1 cellular context compared by ENCODE assay signal in the genomic region with DNA sequence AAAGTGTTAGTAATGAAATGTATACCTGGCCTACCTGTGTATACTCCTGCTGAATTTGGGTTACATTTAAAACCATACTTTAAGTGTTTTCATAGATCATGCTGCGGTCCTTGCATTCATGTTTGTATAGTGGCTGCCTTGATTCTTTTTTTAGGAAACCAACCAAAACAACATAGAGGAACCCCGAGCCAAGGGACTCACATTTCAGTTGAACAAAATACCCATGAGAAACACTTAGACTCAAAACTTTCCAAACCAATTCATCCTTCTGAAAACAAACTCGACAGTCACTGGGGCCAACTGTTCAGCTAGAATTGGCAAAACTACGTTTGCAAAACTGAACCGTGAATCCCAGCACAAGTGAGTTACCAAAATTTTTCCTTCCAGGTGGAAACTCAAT.
TF ChIP-seq lines count a peak whose summit lies in the region.

No MANE protein-coding gene starts in this region.

TF ChIP-seq in WTC11, 78 proteins besides CTCF, POLR2A, EP300 and RAD21 (continued from another document):
- TF ChIP-seq, protein P1, sequence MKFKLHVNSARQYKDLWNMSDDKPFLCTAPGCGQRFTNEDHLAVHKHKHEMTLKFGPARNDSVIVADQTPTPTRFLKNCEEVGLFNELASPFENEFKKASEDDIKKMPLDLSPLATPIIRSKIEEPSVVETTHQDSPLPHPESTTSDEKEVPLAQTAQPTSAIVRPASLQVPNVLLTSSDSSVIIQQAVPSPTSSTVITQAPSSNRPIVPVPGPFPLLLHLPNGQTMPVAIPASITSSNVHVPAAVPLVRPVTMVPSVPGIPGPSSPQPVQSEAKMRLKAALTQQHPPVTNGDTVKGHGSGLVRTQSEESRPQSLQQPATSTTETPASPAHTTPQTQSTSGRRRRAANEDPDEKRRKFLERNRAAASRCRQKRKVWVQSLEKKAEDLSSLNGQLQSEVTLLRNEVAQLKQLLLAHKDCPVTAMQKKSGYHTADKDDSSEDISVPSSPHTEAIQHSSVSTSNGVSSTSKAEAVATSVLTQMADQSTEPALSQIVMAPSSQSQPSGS (CRISPR knock-in tag; IDR thresholded peaks at IDR 0.05; ENCODE audit: borderline replicate concordance, low read depth) = no peak
- TF ChIP-seq, protein P2, sequence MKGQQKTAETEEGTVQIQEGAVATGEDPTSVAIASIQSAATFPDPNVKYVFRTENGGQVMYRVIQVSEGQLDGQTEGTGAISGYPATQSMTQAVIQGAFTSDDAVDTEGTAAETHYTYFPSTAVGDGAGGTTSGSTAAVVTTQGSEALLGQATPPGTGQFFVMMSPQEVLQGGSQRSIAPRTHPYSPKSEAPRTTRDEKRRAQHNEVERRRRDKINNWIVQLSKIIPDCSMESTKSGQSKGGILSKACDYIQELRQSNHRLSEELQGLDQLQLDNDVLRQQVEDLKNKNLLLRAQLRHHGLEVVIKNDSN (CRISPR knock-in tag; IDR thresholded peaks at IDR 0.05) = no peak
- TF ChIP-seq ZNF138 (CRISPR knock-in tag; conservative IDR thresholded peaks at IDR 0.05) (no peak), ZNF232 (CRISPR knock-in tag; IDR thresholded peaks at IDR 0.05) (no peak), SP1 (CRISPR knock-in tag; conservative IDR thresholded peaks at IDR 0.05) (no peak)
- TF ChIP-seq, protein P3, sequence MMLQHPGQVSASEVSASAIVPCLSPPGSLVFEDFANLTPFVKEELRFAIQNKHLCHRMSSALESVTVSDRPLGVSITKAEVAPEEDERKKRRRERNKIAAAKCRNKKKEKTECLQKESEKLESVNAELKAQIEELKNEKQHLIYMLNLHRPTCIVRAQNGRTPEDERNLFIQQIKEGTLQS (CRISPR knock-in tag; conservative IDR thresholded peaks at IDR 0.05) = no peak
